Comparison of ENCODE assay signal across 8 cellular contexts in genomic region chr19:1269065-1269477, GRCh38. TPM values are rescaled to one million over a fixed set of nuclear protein-coding genes. Genes with fewer than 3 reads are reported as not detected.
DNase-seq lines count a peak whose midpoint lies in the region; ATAC-seq, FAIRE-seq and TF ChIP-seq lines count a peak whose summit lies in the region.

Gene CIRBP, plus strand, starts transcription at chr19:1269332. Its CDS starts 1,602 bp downstream, at chr19:1270934.

- WGBS in adrenal gland, 4 donors = 0 to 1% (median 0%) methylated on average over 18 to 50 of the region's 50 CpGs; no CpG with 5 or more reads in 1 of the 4 donors
- WGBS in heart left ventricle, 4 donors = 0 to 1% (median 0%) methylated on average over 26 to 50 of the region's 50 CpGs
- 1% methylated on average over 40 of the region's 50 CpGs; no CpG with 5 or more reads in 1 of the 2 donors for WGBS in upper lobe of left lung, 2 donors

- peak within 1 kb of the TSS; percentile 89 to 100 (median 99) for H3K27ac ChIP-seq in adrenal gland
- H3K27ac ChIP-seq in heart left ventricle = peak within 1 kb of the TSS; percentile 92 to 100 (median 98)
- peak within 1 kb of the TSS; percentile 94 to 100 (median 99) for H3K27ac ChIP-seq in upper lobe of left lung

- peak; percentile 99 for FAIRE-seq in GM12892 (lab: Jason Lieb, UNC)

- peak; percentile 98 for TF ChIP-seq POLR2A in GM12892 (IDR thresholded peaks at IDR 0.05; ENCODE audit: low read depth, low read length)
- peak; percentile 97 to 99 for TF ChIP-seq POLR2A in adrenal gland (IDR thresholded peaks at IDR 0.05)
- TF ChIP-seq POLR2A in heart left ventricle (IDR thresholded peaks at IDR 0.05) = peak; percentile 99 to 100
- peak; percentile 96 to 100 (median 98) for TF ChIP-seq POLR2A in upper lobe of left lung (IDR thresholded peaks at IDR 0.05)

- peak within 1 kb of the TSS; percentile 36 to 84 (median 56) for H3K4me3 ChIP-seq in adrenal gland
- H3K4me3 ChIP-seq in heart left ventricle = peak within 1 kb of the TSS; percentile 5 to 92 (median 72)
- peak within 1 kb of the TSS; percentile 65 to 89 (median 75) for H3K4me3 ChIP-seq in upper lobe of left lung

- H3K4me1 ChIP-seq in adrenal gland (replicated peaks in 1 of 2) = peaks cover 56 to 81% of the 10 kb centered on the region in 2 donors
- H3K4me1 ChIP-seq in heart left ventricle = peaks cover 9 to 86% (median 81%) of the 10 kb centered on the region in 12 donors
- peaks cover 79 to 92% (median 84%) of the 10 kb centered on the region in 4 donors for H3K4me1 ChIP-seq in upper lobe of left lung

- ATAC-seq in HG02852 (IDR thresholded peaks at IDR 0.05; ENCODE audit: unreplicated experiment) (peak; percentile 55), heart left ventricle (peak; percentile 69 to 85 (median 78)), upper lobe of left lung (ENCODE audit: low FRiP score in 2 of 2) (peak; percentile 84 to 92)

- peak in 1 of 4 donors; percentile 63 for TF ChIP-seq EP300 in upper lobe of left lung (IDR thresholded peaks at IDR 0.05)

- H3K9me3 ChIP-seq in adrenal gland (replicated peaks in 1 of 3) (no peaks in the 10 kb centered on the region), heart left ventricle (no peaks in the 10 kb centered on the region), upper lobe of left lung (no peaks in the 10 kb centered on the region)

- no peak for TF ChIP-seq CTCF in adrenal gland (IDR thresholded peaks at IDR 0.05)
- peak in 2 of 12 donors; percentile 11 to 15 for TF ChIP-seq CTCF in heart left ventricle (IDR thresholded peaks at IDR 0.05)
- peak in 2 of 6 experiments; percentile 34 to 40 for TF ChIP-seq CTCF in upper lobe of left lung (IDR thresholded peaks at IDR 0.05)

- intact Hi-C loops in T-helper 1 cell treated with Interleukin-12 subunit alpha and Interleukin-12 subunit beta and Interleukin-4 antibody, amounts not matched to agents 30 ng/mL and 1 ng/mL, for 36 hours (cut with micrococcal nuclease) = loop anchor here (1.0 to 5.0 kb wide), 7 partner anchors 8 to 472 kb away; partner anchors contain the start of genes POLR2E, PTBP1 and RPS15
- intact Hi-C loops in adrenal gland (cut with DNase I) (loop anchor here in 1 of 2 donors (2.0 kb wide), 1 partner anchor 24 kb away; no protein-coding TSS in a partner anchor), heart left ventricle (cut with DNase I) (loop anchor here in 1 of 10 donors (1.0 kb wide), 1 partner anchor 21 kb away; the partner anchor contains the start of gene MIDN), posterior vena cava (cut with DNase I) (no loop called here)

- no peaks in the 10 kb centered on the region for H3K27me3 ChIP-seq in adrenal gland
- no peaks in the 10 kb centered on the region for H3K27me3 ChIP-seq in heart left ventricle
- no peaks in the 10 kb centered on the region for H3K27me3 ChIP-seq in upper lobe of left lung

- H3K36me3 ChIP-seq in adrenal gland (replicated peaks in 1 of 2) (peaks cover 0 to 36% of the 10 kb centered on the region in 2 donors), heart left ventricle (peaks cover 2 to 42% (median 38%) of the 10 kb centered on the region in 9 donors), upper lobe of left lung (peaks cover 25 to 40% (median 32%) of the 10 kb centered on the region in 4 donors)

- DNase-seq in GM12892 (ENCODE audit: insufficient read length) = peak; percentile 98
- peak; percentile 94 for DNase-seq in NCI-H1694 (lab: John Stamatoyannopoulos, UW)
- peak; percentile 100 for DNase-seq in adrenal gland
- DNase-seq in heart left ventricle = peak; percentile 100
- peak; percentile 100 for DNase-seq in posterior vena cava (ENCODE audit: low spot score)
- DNase-seq in upper lobe of left lung = peak; percentile 100

RNA-seq across cellular contexts. Expression of gene CIRBP, which starts in this region (rescaled TPM):
- 276 TPM for polyA plus RNA-seq in GM12892 (2012; ENCODE audit: missing spikeins)
- 208 and 213 TPM in 2 replicates for total RNA-seq in T-helper 1 cell treated with Interleukin-12 subunit alpha and Interleukin-12 subunit beta and Interleukin-4 antibody, amounts not matched to agents 30 ng/mL and 1 ng/mL, for 36 hours
- total RNA-seq in adrenal gland (1,000 to 10,000 TPM in 1 of 8 donors, 100 to 1,000 TPM in 7; 317 to 1,164 (median 685) TPM), heart left ventricle (100 to 1,000 TPM; 149 to 425 (median 269) TPM), posterior vena cava (100 to 1,000 TPM; 447 to 636 TPM), upper lobe of left lung (1,000 to 10,000 TPM in 1 of 6 donors, 100 to 1,000 TPM in 5; 326 to 1,348 (median 441) TPM)
- polyA plus RNA-seq in adrenal gland (100 to 1,000 TPM; 360 to 990 (median 737) TPM), heart left ventricle (100 to 1,000 TPM; 217 to 282 TPM)

Comparison
In these comparisons a context has a peak if more than half of its experiments do, and no peak if none do; other contexts are left out.
1. Peak in every context shown above with its lines: DNase-seq, ATAC-seq, H3K4me3 ChIP-seq and H3K27ac ChIP-seq.